ENCODE assay signal across 10 cellular contexts in the genomic region with DNA sequence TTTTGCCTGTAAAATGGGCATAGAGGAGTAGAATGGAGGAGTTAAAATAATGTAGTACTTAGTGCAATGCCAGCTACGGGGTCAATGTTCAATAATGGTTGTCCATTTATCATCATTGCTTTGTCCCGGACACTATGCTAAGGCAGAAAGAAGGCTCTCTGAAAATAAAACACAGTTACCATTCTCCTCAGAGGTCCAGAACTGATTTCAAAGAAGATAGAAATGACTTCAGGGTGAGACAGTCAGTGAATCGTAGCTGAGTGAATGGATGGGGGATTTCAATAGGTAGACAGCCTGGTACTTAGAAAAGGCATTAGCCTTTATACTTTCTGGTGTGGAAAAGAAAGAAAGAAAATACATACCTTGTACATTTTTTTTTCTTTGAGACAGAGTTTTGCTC. TPM values are rescaled to one million over a fixed set of nuclear protein-coding genes. Genes with fewer than 3 reads are reported as not detected.
A peak's percentile ranks its signal among the peaks of the same experiment; 100 is the strongest.
DNase-seq lines count a peak whose midpoint lies in the region; ATAC-seq and TF ChIP-seq lines count a peak whose summit lies in the region.
"Had no signal": no experiment of that assay in that cellular context is flagged by ENCODE, and none has a peak within 500 bp of the region (broad histone marks: within the 10 kb centered on the region; RNA-seq: fewer than 3 reads in every experiment).

No MANE protein-coding gene starts in this region.

- H3K79me2 ChIP-seq in DOHH2 (ENCODE audit: control insufficient read depth, low read length) (peaks cover 44% of the 10 kb centered on the region), PC-3 (ENCODE audit: low read length) (peaks cover 36% of the 10 kb centered on the region), osteoblast (ENCODE audit: insufficient read depth, low read length) (peaks cover 27% of the 10 kb centered on the region)

- peak overlapping the region; percentile 99 for H3K4me3 ChIP-seq in DOHH2 (ENCODE audit: low read length)
- peak overlapping the region; percentile 96; the same call in 1 of the 2 replicates for H3K4me3 ChIP-seq in PC-3 (ENCODE audit: low read length)
- H3K4me3 ChIP-seq in endodermal cell (ENCODE audit: low read length) = peak overlapping the region; percentile 80
- H3K4me3 ChIP-seq in osteoblast (ENCODE audit: insufficient read depth, low read length) = no peak overlapping the region

- H2AFZ ChIP-seq in PC-3 (ENCODE audit: low read length) = peak overlapping the region; percentile 92
- peak overlapping the region; percentile 91 for H2AFZ ChIP-seq in osteoblast (ENCODE audit: low read length)

- peak overlapping the region; percentile 85 for H3K4me3 Mint-ChIP-seq in endodermal cell

- CTCF ChIA-PET in PC-3 (lab: Charles Lee) = no interaction called here

- peaks cover 22% of the 10 kb centered on the region for H3K4me1 ChIP-seq in DOHH2 (ENCODE audit: control insufficient read depth, low read length)
- peaks cover 15% of the 10 kb centered on the region; the same call in 1 of the 2 replicates for H3K4me1 ChIP-seq in PC-3 (ENCODE audit: insufficient read depth, low read length)
- H3K4me1 ChIP-seq in endodermal cell (ENCODE audit: control insufficient read depth, insufficient read depth, low read length) = peaks cover 4% of the 10 kb centered on the region
- H3K4me1 ChIP-seq in osteoblast (ENCODE audit: insufficient read depth, low read length) = peaks cover 13% of the 10 kb centered on the region

- peaks cover 1% of the 10 kb centered on the region for H3K36me3 Mint-ChIP-seq in endodermal cell (ENCODE audit: low read depth)

- no TSS peak for BruUV-seq in PC-3 (replicated peaks; lab: Mats Ljungman, UMichigan)

- H3K27ac Mint-ChIP-seq in endodermal cell = no peak overlapping the region

- POLR2A ChIA-PET in PC-3 (lab: Charles Lee; ENCODE audit: unreplicated experiment) = interaction anchor here (0.6 kb wide), 1 partner anchor 297 kb away, joined by 3 read pairs; no protein-coding TSS in a partner anchor

- intact Hi-C loops in PC-3 (cut with micrococcal nuclease) = loop anchor here (5.0 kb wide), 1 partner anchor 80 kb away; a partner anchor contains a TSS

- H3K36me3 ChIP-seq in DOHH2 (ENCODE audit: control insufficient read depth, low read length) (peaks cover 19% of the 10 kb centered on the region), PC-3 (ENCODE audit: low read depth, low read length) (no peaks in the 10 kb centered on the region), endodermal cell (ENCODE audit: control insufficient read depth, insufficient read depth, low read length) (no peaks in the 10 kb centered on the region), osteoblast (ENCODE audit: insufficient read depth, low read length) (no peaks in the 10 kb centered on the region)
- H3K36me3 ChIP-seq: ovary had no signal

- no peak overlapping the region for H3K9ac ChIP-seq in PC-3 (ENCODE audit: low read length)
- no peak overlapping the region for H3K9ac ChIP-seq in endodermal cell (ENCODE audit: extremely low read depth, low read length, poor library complexity, severe bottlenecking)

- H3K27me3 ChIP-seq in DOHH2 (ENCODE audit: control insufficient read depth, low read length) (no peaks in the 10 kb centered on the region), PC-3 (ENCODE audit: low read length) (no peaks in the 10 kb centered on the region), endodermal cell (ENCODE audit: control insufficient read depth, insufficient read depth, low read length, poor library complexity, severe bottlenecking) (no peaks in the 10 kb centered on the region), osteoblast (ENCODE audit: insufficient read depth, low read length) (no peaks in the 10 kb centered on the region)
- H3K27me3 ChIP-seq: ovary had no signal

- H3F3A ChIP-seq in DOHH2 (ENCODE audit: control insufficient read depth, insufficient read depth) = no peaks in the 10 kb centered on the region
- H3F3A ChIP-seq in PC-3 (ENCODE audit: low read length, unreplicated experiment) = no peaks in the 10 kb centered on the region

- no peak for ATAC-seq in PC-3
- no peak for ATAC-seq in GM18909 (IDR thresholded peaks at IDR 0.05; ENCODE audit: poor library complexity, unreplicated experiment)

- no peaks in the 10 kb centered on the region for H3K27me3 Mint-ChIP-seq in endodermal cell (ENCODE audit: insufficient read depth)

- DNase-seq in PC-3 (peak; percentile 24), endodermal cell (no peak), osteoblast (ENCODE audit: insufficient read length, low spot score, missing footprints) (peak; percentile 85), NCI-H226 (no peak), NCI-H2029 (lab: John Stamatoyannopoulos, UW) (no peak), ureter (ENCODE audit: low spot score) (no peak)
- DNase-seq: NCI-H748 treated with DMSO at 0.1 percent for 48 hours had no signal

- H3K9me3 Mint-ChIP-seq in endodermal cell = no peaks in the 10 kb centered on the region

- H3K27ac ChIP-seq in DOHH2 (ENCODE audit: low read depth, low read length) = no peak overlapping the region; the same call in 1 of the 2 replicates
- no peak overlapping the region for H3K27ac ChIP-seq in PC-3 (ENCODE audit: low read length)
- H3K27ac ChIP-seq in endodermal cell (ENCODE audit: low read depth, low read length) = no peak overlapping the region
- no peak overlapping the region for H3K27ac ChIP-seq in osteoblast (ENCODE audit: low read depth, low read length)

- peaks cover 12% of the 10 kb centered on the region; the same call in 1 of the 2 replicates for H4K20me1 ChIP-seq in DOHH2 (ENCODE audit: control insufficient read depth, insufficient read depth, low read depth, low read length)
- no peaks in the 10 kb centered on the region for H4K20me1 ChIP-seq in PC-3 (ENCODE audit: low read length)
- H4K20me1 ChIP-seq in osteoblast (ENCODE audit: insufficient read depth, low read length) = peaks cover 4% of the 10 kb centered on the region

- H3K4me2 ChIP-seq in DOHH2 (ENCODE audit: low read length) = peak overlapping the region; percentile 92
- H3K4me2 ChIP-seq in PC-3 (ENCODE audit: low read length) = peak overlapping the region; percentile 99
- H3K4me2 ChIP-seq in osteoblast (ENCODE audit: insufficient read depth, low read length) = no peak overlapping the region

- no peaks in the 10 kb centered on the region for H3K9me3 ChIP-seq in DOHH2 (ENCODE audit: control insufficient read depth, insufficient read depth, low read length)
- H3K9me3 ChIP-seq in PC-3 (ENCODE audit: low read length) = no peaks in the 10 kb centered on the region
- H3K9me3 ChIP-seq in endodermal cell (ENCODE audit: control insufficient read depth, low read length) = no peaks in the 10 kb centered on the region
- no peaks in the 10 kb centered on the region for H3K9me3 ChIP-seq in osteoblast (ENCODE audit: low read depth, low read length)
- H3K9me3 ChIP-seq: ovary had no signal

- H3K4me1 Mint-ChIP-seq in endodermal cell = peaks cover 19% of the 10 kb centered on the region

- TF ChIP-seq CTCF in DOHH2 (IDR thresholded peaks at IDR 0.05; ENCODE audit: low read depth, low read length, poor library complexity, severe bottlenecking) (no peak), PC-3 (conservative IDR thresholded peaks at IDR 0.05; ENCODE audit: low read depth, low read length) (no peak), endodermal cell (conservative IDR thresholded peaks at IDR 0.05) (no peak), osteoblast (IDR thresholded peaks at IDR 0.05; ENCODE audit: extremely low read depth, low read depth, low read length) (no peak)

- 63 to 67% methylated on average over 3 of the region's 3 CpGs for WGBS in endodermal cell (ENCODE audit: insufficient coverage in 1 of 2, insufficient read length in 1 of 2), 2 experiments

- H3K9me2 ChIP-seq in DOHH2 (replicated peaks; ENCODE audit: control insufficient read depth, low read length) = no peaks in the 10 kb centered on the region
- no peaks in the 10 kb centered on the region for H3K9me2 ChIP-seq in PC-3 (replicated peaks; ENCODE audit: low read length)

RNA-seq across cellular contexts. Expression of a gene that starts 1.2 kb away (rescaled TPM):
- total RNA-seq in PC-3 (2014; rRNA removed) (42.2 and 79.2 TPM in 2 replicates), endodermal cell (10 to 100 TPM; 51.5 to 59.8 TPM), osteoblast (48.9 and 77.2 TPM in 2 replicates), ureter (81.6 TPM)
- 65.6 TPM for polyA plus RNA-seq in endodermal cell (2013, experiment 1 of 2)
- 59.0 TPM for polyA plus RNA-seq in endodermal cell (2013, experiment 2 of 2)

RNA-seq across cellular contexts. Expression of a gene that starts 50.5 kb away (rescaled TPM):
- total RNA-seq in PC-3 (2014; rRNA removed) (52.2 and 61.5 TPM in 2 replicates), endodermal cell (10 to 100 TPM; 13.2 to 18.6 TPM), osteoblast (11.5 and 15.6 TPM in 2 replicates), ureter (35.1 TPM)
- 13.7 TPM for polyA plus RNA-seq in endodermal cell (2013, experiment 1 of 2)
- polyA plus RNA-seq in endodermal cell (2013, experiment 2 of 2) = 13.8 TPM

Comparison
In these comparisons a context has a peak if more than half of its experiments do, and no peak if none do; other contexts are left out.
1. DNase-seq: peak in PC-3 (single experiment) and osteoblast (single experiment); none in endodermal cell (single experiment), NCI-H226 (single experiment), NCI-H2029 (single experiment) and ureter (single experiment).